In genomic region chr7:46192191-46192590, GRCh38 we compare ENCODE assay signal across 16 cellular contexts.
DNase-seq lines count a peak whose midpoint lies in the region; ATAC-seq and TF ChIP-seq lines count a peak whose summit lies in the region.
"Had no signal": no experiment of that assay in that cellular context is flagged by ENCODE, and none has a peak within 500 bp of the region (broad histone marks: within the 10 kb centered on the region; RNA-seq: fewer than 3 reads in every experiment).

No MANE protein-coding gene starts in this region.

- peak overlapping the region; percentile 91 for H3K18ac ChIP-seq in IMR-90 (ENCODE audit: low read depth, low read length)

- peak overlapping the region; percentile 99 for H4K91ac ChIP-seq in IMR-90 (ENCODE audit: insufficient read depth, low read depth, low read length)

- CTCF ChIA-PET in IMR-90 (lab: Yijun Ruan, JAX), result no interaction called here

- H3K27ac Mint-ChIP-seq in chondrocyte (ENCODE audit: unreplicated experiment) (peak overlapping the region; percentile 43), osteocyte (ENCODE audit: unreplicated experiment) (no peak overlapping the region)
- H3K27ac Mint-ChIP-seq: CD4-positive, alpha-beta memory T cell had no signal

- no TSS peak for BruUV-seq in IMR-90 (replicated peaks; lab: Mats Ljungman, UMichigan)

- peak overlapping the region; percentile 99 for H2BK15ac ChIP-seq in IMR-90 (ENCODE audit: low read depth, low read length)

- H3K27ac ChIP-seq in IMR-90 (ENCODE audit: insufficient read depth, low read length), result peak overlapping the region; percentile 66
- no peak overlapping the region for H3K27ac ChIP-seq in tibial nerve
- H3K27ac ChIP-seq: KMS-11 had no signal

- H2BK20ac ChIP-seq in IMR-90 (ENCODE audit: low read depth, low read length), result peak overlapping the region; percentile 100

- no peaks in the 10 kb centered on the region for H3K79me1 ChIP-seq in IMR-90 (ENCODE audit: low read depth in 1 of 2, low read length in 2 of 2)

- TF ChIP-seq EP300 in tibial nerve (IDR thresholded peaks at IDR 0.05), result no peak

- H4K8ac ChIP-seq in IMR-90 (ENCODE audit: low read depth in 2 of 2, low read length in 2 of 2), result peak overlapping the region; percentile 82 to 93

- H3K4ac ChIP-seq in IMR-90 (ENCODE audit: low read depth, low read length), result peak overlapping the region; percentile 100

- peak overlapping the region; percentile 100 for H2BK120ac ChIP-seq in IMR-90 (ENCODE audit: low read depth, low read length)

- intact Hi-C loops in IMR-90 (cut with micrococcal nuclease), result loop anchor here (5.0 kb wide), 1 partner anchor 270 kb away; the partner anchor contains the start of gene IGFBP3

- peak overlapping the region; percentile 13; the same call in 1 of the 2 replicates for H3K4me2 ChIP-seq in IMR-90 (ENCODE audit: low read depth, low read length)
- H3K4me2 ChIP-seq: KMS-11 had no signal

- no peak overlapping the region for H3K4me3 Mint-ChIP-seq in chondrocyte (ENCODE audit: unreplicated experiment)
- no peak overlapping the region for H3K4me3 Mint-ChIP-seq in osteocyte (ENCODE audit: unreplicated experiment)
- H3K4me3 Mint-ChIP-seq: CD4-positive, alpha-beta memory T cell had no signal

- H3K27me3 ChIP-seq in IMR-90 (ENCODE audit: control insufficient read depth, insufficient read depth, low read length), result no peaks in the 10 kb centered on the region
- H3K27me3 ChIP-seq in tibial nerve, result no peaks in the 10 kb centered on the region

- no peaks in the 10 kb centered on the region for H3K9me3 ChIP-seq in IMR-90 (ENCODE audit: control insufficient read depth, insufficient read depth, low read length)
- H3K9me3 ChIP-seq in tibial nerve, result no peaks in the 10 kb centered on the region

- peak overlapping the region; percentile 4; the same call in 1 of the 2 replicates for H3K9ac ChIP-seq in IMR-90 (ENCODE audit: low read depth, low read length)
- H3K9ac ChIP-seq: KMS-11 had no signal

- WGBS in IMR-90 (ENCODE audit: extremely low coverage in 2 of 2, insufficient read length in 1 of 2), 2 experiments, result 100% methylated on average over 1 of the region's 2 CpGs; no CpG with 5 or more reads in 1 of the 2 experiments
- WGBS in tibial nerve, 2 donors, result 67 to 75% methylated on average over 2 of the region's 2 CpGs

- H3K4me3 ChIP-seq in AG10803 (ENCODE audit: low read length) (no peak overlapping the region), IMR-90 (ENCODE audit: insufficient read depth, low read depth, low read length) (no peak overlapping the region), tibial nerve (no peak overlapping the region)

- no peaks in the 10 kb centered on the region for H3K27me3 Mint-ChIP-seq in chondrocyte (ENCODE audit: low read depth)
- H3K27me3 Mint-ChIP-seq in osteocyte (ENCODE audit: unreplicated experiment), result no peaks in the 10 kb centered on the region
- H3K27me3 Mint-ChIP-seq: CD4-positive, alpha-beta memory T cell had no signal

- peak overlapping the region; percentile 87 for H4K5ac ChIP-seq in IMR-90 (ENCODE audit: low read depth, low read length)

- peak overlapping the region; percentile 83 for H2AFZ ChIP-seq in IMR-90 (replicated peaks; ENCODE audit: low read length, poor library complexity)

- H3K4me1 ChIP-seq in IMR-90 (ENCODE audit: control insufficient read depth, insufficient read depth, low read length) (peaks cover 23% of the 10 kb centered on the region), tibial nerve (no peaks in the 10 kb centered on the region)

- dilution Hi-C loops in IMR-90 (cut with HindIII; ENCODE audit: low sequenced_read_pairs, unreplicated experiment), result no loop called here

- H3K56ac ChIP-seq in IMR-90 (ENCODE audit: extremely low read depth, insufficient read depth, low read length), result peak overlapping the region; percentile 90

- DNase-seq in AG10803 (ENCODE audit: low read depth), result peak; percentile 28
- peak; percentile 20 for DNase-seq in IMR-90
- DNase-seq in chondrocyte (ENCODE audit: low spot score), result no peak
- DNase-seq in osteocyte (ENCODE audit: extremely low spot score, unreplicated experiment), result peak; percentile 62
- no peak for DNase-seq in ecto neural progenitor cell (ENCODE audit: low spot score)
- no peak for DNase-seq in tibial nerve (ENCODE audit: low spot score in 2 of 2)
- DNase-seq in NCI-H2227 treated with DMSO at 0.1 percent for 48 hours (lab: John Stamatoyannopoulos, UW), result no peak
- DNase-seq in NCI-H2196 (lab: John Stamatoyannopoulos, UW; ENCODE audit: unreplicated experiment), result no peak
- DNase-seq: CD4-positive, alpha-beta memory T cell; NCI-H1436 treated with DMSO at 0.1 percent for 48 hours; NCI-H2029 treated with DMSO at 0.1 percent for 48 hours; NCI-H2171 treated with DMSO at 0.1 percent for 48 hours; NK-92 treated with Interleukin-12 subunit alpha and Interleukin-12 subunit beta, amount 100 ng/mL, for 24 hours; SHP77 treated with DMSO at 0.1 percent for 48 hours had no signal

- peaks cover 19% of the 10 kb centered on the region for H3K9me1 ChIP-seq in IMR-90 (ENCODE audit: insufficient read depth, low read length)

- H4K20me1 ChIP-seq in IMR-90 (ENCODE audit: insufficient read depth, low read length), result no peaks in the 10 kb centered on the region

- in situ Hi-C loops in IMR-90 (cut with MboI; ENCODE audit: low sequenced_read_pairs), result no loop called here

- H3K36me3 Mint-ChIP-seq in chondrocyte (ENCODE audit: low read depth) (no peaks in the 10 kb centered on the region), osteocyte (ENCODE audit: unreplicated experiment) (no peaks in the 10 kb centered on the region)
- H3K36me3 Mint-ChIP-seq: CD4-positive, alpha-beta memory T cell had no signal

- H3K14ac ChIP-seq in IMR-90 (replicated peaks; ENCODE audit: low read depth, low read length), result peak overlapping the region; percentile 96

- H2AK5ac ChIP-seq in IMR-90 (ENCODE audit: low read depth, low read length), result peak overlapping the region; percentile 99

- peak overlapping the region; percentile 98 for H2BK5ac ChIP-seq in IMR-90 (ENCODE audit: low read depth, low read length, poor library complexity, severe bottlenecking)

- no peak for TF ChIP-seq RAD21 in IMR-90 (IDR thresholded peaks at IDR 0.05; ENCODE audit: low read length)

- H3K9me3 Mint-ChIP-seq in chondrocyte (ENCODE audit: low read depth) (no peaks in the 10 kb centered on the region), osteocyte (ENCODE audit: unreplicated experiment) (no peaks in the 10 kb centered on the region)

- ATAC-seq in IMR-90 (ENCODE audit: low read depth), result peak; percentile 5; the same call in 1 of the 2 replicates
- ATAC-seq: HepG2 had no signal

- peak overlapping the region; percentile 98 for H3K23ac ChIP-seq in IMR-90 (ENCODE audit: low read depth, low read length)

- TF ChIP-seq POLR2A in IMR-90 (IDR thresholded peaks at IDR 0.05; ENCODE audit: low read depth, low read length) (no peak), tibial nerve (IDR thresholded peaks at IDR 0.05) (no peak)

- peaks cover 11% of the 10 kb centered on the region for H3K4me1 Mint-ChIP-seq in chondrocyte (ENCODE audit: low read depth)
- peaks cover 5% of the 10 kb centered on the region for H3K4me1 Mint-ChIP-seq in osteocyte (ENCODE audit: unreplicated experiment)
- H3K4me1 Mint-ChIP-seq: CD4-positive, alpha-beta memory T cell had no signal

- H2AK9ac ChIP-seq in IMR-90 (replicated peaks; ENCODE audit: low read depth, low read length, poor library complexity), result peak overlapping the region; percentile 89

- TF ChIP-seq CTCF in AG10803 (conservative IDR thresholded peaks at IDR 0.05; ENCODE audit: low read length) (no peak), IMR-90 (conservative IDR thresholded peaks at IDR 0.05; ENCODE audit: low read depth, low read length) (no peak), chondrocyte (IDR thresholded peaks at IDR 0.05) (no peak), osteocyte (IDR thresholded peaks at IDR 0.05) (no peak), tibial nerve (IDR thresholded peaks at IDR 0.05) (no peak)

- POLR2A ChIA-PET in IMR-90 (lab: Charles Lee; ENCODE audit: unreplicated experiment), result no interaction called here

- H3K36me3 ChIP-seq in IMR-90 (ENCODE audit: control insufficient read depth, insufficient read depth, low read length), result no peaks in the 10 kb centered on the region
- no peaks in the 10 kb centered on the region for H3K36me3 ChIP-seq in tibial nerve

TF ChIP-seq in IMR-90, 13 proteins besides CTCF, POLR2A, EP300 and RAD21:
- TF ChIP-seq USF2 (IDR thresholded peaks at IDR 0.05; ENCODE audit: low read depth, low read length) (no peak), RCOR1 (IDR thresholded peaks at IDR 0.05; ENCODE audit: insufficient replicate concordance, low read length) (no peak), SMC3 (IDR thresholded peaks at IDR 0.05; ENCODE audit: low read depth, low read length) (no peak), ELK1 (IDR thresholded peaks at IDR 0.05; ENCODE audit: borderline replicate concordance, low read depth, low read length) (no peak), CEBPB (IDR thresholded peaks at IDR 0.05; ENCODE audit: low read depth, low read length) (no peak), BHLHE40 (IDR thresholded peaks at IDR 0.05; ENCODE audit: low read depth, low read length) (no peak), MXI1 (IDR thresholded peaks at IDR 0.05; ENCODE audit: borderline replicate concordance, low read depth, low read length) (no peak), RFX5 (IDR thresholded peaks at IDR 0.05; ENCODE audit: low read depth, low read length) (no peak), CHD1 (IDR thresholded peaks at IDR 0.05; ENCODE audit: low read depth, low read length) (no peak), MAZ (IDR thresholded peaks at IDR 0.05; ENCODE audit: borderline replicate concordance, low read depth, low read length) (no peak), FOS (IDR thresholded peaks at IDR 0.05; ENCODE audit: low read depth, low read length) (no peak), NFE2L2 (IDR thresholded peaks at IDR 0.05; ENCODE audit: low read depth, low read length) (no peak), MAFK (IDR thresholded peaks at IDR 0.05; ENCODE audit: low read depth, low read length) (no peak)

Comparison
In these comparisons a context has a peak if more than half of its experiments do, and no peak if none do; other contexts are left out.
1. DNase-seq: peak in AG10803 (single experiment), IMR-90 (single experiment) and osteocyte (single experiment); none in chondrocyte (single experiment), ecto neural progenitor cell (single experiment), tibial nerve (0 of 2), NCI-H2227 treated with DMSO at 0.1 percent for 48 hours (single experiment) and NCI-H2196 (single experiment).